10 cellular contexts compared by ENCODE assay signal in the genomic region with DNA sequence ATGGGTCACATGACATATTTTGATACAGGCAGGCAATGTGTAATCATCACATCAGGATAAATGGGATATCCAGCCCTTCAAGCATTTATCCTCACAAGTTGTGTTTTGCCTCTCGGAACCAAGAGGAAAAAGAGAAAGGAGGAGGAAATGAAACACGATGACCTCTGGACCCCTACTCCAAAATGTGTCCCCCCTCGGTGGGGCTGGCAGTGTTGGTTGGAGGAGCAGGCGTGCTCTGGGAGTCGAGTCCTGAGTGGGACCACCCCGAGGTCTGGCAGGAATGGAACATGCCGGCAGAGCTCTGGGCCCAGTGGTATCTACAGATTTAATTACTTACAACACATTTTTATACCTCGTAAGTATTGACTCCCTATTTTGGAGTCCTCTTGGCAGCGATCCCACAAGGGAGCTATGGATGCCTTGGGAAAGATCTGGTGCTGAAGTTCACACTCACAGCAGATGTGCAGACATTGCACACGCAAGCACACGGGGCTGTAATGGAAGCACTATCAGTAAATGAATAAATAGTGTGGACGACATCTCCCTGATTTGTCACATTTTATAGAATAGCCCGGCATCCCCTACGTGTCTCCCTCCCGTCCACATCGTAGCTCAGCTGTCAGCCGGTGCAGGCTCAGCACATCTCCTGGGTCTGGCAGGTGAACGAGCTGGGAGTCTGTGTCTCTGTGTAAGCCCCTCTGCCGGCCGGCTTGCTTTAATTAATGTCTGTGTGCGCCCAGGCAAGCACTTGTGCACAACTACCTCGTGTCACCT.
DNase-seq lines count a peak whose midpoint lies in the region; ATAC-seq and TF ChIP-seq lines count a peak whose summit lies in the region.
"Had no signal": no experiment of that assay in that cellular context is flagged by ENCODE, and none has a peak within 500 bp of the region (broad histone marks: within the 10 kb centered on the region; RNA-seq: fewer than 3 reads in every experiment).

No MANE protein-coding gene starts in this region.

- TF ChIP-seq CTCF in C4-2B (conservative IDR thresholded peaks at IDR 0.05) (no peak), VCaP (conservative IDR thresholded peaks at IDR 0.05) (no peak), mesothelial cell of epicardium (IDR thresholded peaks at IDR 0.05; ENCODE audit: unreplicated experiment) (no peak)

- no peak for ATAC-seq in HG02571 (IDR thresholded peaks at IDR 0.05; ENCODE audit: unreplicated experiment)
- ATAC-seq in HG03159 (IDR thresholded peaks at IDR 0.05; ENCODE audit: unreplicated experiment): no peak
- ATAC-seq in esophagus mucosa: no peak

- H3K27ac Mint-ChIP-seq in mesothelial cell of epicardium: no peak overlapping the region
- H3K27ac Mint-ChIP-seq: T-helper 1 cell treated with Interleukin-12 subunit alpha and Interleukin-12 subunit beta and Interleukin-4 antibody, amounts not matched to agents 30 μg/mL and 1 μg/mL, for 36 hours had no signal

- peaks cover 32% of the 10 kb centered on the region for H3K4me1 Mint-ChIP-seq in mesothelial cell of epicardium

- DNase-seq in NCI-H146 (lab: John Stamatoyannopoulos, UW) (peak; percentile 74), mesothelial cell of epicardium (ENCODE audit: low spot score in 2 of 2, unreplicated experiment in 2 of 2) (no peak), HCEC 1CT (no peak)
- DNase-seq: activated CD4-positive, alpha-beta T cell treated with anti-CD3 and anti-CD28 coated beads for 4 hours had no signal

- peaks cover 37% of the 10 kb centered on the region for H3K27me3 Mint-ChIP-seq in mesothelial cell of epicardium (ENCODE audit: low read depth)

- H3K27ac ChIP-seq in C4-2B (0 out of 2 replicates have a peak overlapping the region, but pooled peaks have one; percentile 50), VCaP (peak overlapping the region; percentile 97)

- H3K4me3 Mint-ChIP-seq in mesothelial cell of epicardium: peak overlapping the region; percentile 36
- H3K4me3 Mint-ChIP-seq: T-helper 1 cell treated with Interleukin-12 subunit alpha and Interleukin-12 subunit beta and Interleukin-4 antibody, amounts not matched to agents 30 μg/mL and 1 μg/mL, for 36 hours had no signal

- H3K36me3 Mint-ChIP-seq in mesothelial cell of epicardium: peaks cover 5% of the 10 kb centered on the region

- peaks cover 7% of the 10 kb centered on the region for H3K9me3 Mint-ChIP-seq in mesothelial cell of epicardium
